1 cellular context compared by ENCODE assay signal in the genomic region with DNA sequence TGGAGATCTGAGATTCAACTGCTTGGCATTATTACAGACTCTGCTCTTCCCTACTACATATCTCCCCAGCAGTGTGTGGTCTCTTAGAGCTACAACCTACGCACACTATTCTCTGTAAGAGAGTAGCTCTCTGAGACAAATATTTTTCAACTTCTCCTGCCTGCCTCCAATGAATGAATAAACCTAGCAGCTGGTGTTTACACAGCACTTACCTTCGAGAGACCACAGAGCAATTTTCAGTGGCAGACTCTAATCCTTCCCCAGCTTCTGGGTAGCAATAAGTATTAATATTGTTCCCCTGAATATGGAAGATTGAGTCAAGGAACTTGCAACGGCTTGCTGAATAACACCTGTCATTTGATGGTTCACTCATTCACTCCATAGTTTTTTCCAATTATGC.
TF ChIP-seq lines count a peak whose summit lies in the region.

No MANE protein-coding gene starts in this region.

TF ChIP-seq in GM23338, 12 proteins besides CTCF, POLR2A, EP300 and RAD21 (continued from another document):
- no peak for TF ChIP-seq ZNF462 (CRISPR knock-in tag; IDR thresholded peaks at IDR 0.05)
- TF ChIP-seq ETS1 (IDR thresholded peaks at IDR 0.05): no peak
- TF ChIP-seq ZNF331 (CRISPR knock-in tag; IDR thresholded peaks at IDR 0.05; ENCODE audit: low read depth): no peak
- no peak for TF ChIP-seq ZNF114 (CRISPR knock-in tag; IDR thresholded peaks at IDR 0.05)
- no peak for TF ChIP-seq STAT1 (IDR thresholded peaks at IDR 0.05; ENCODE audit: unreplicated experiment)
- no peak for TF ChIP-seq JUNB (IDR thresholded peaks at IDR 0.05; ENCODE audit: unreplicated experiment)
- TF ChIP-seq EZH2phosphoT487 (IDR thresholded peaks at IDR 0.05; ENCODE audit: unreplicated experiment): no peak
